ENCODE assay signal across 1 cellular context in the genomic region with DNA sequence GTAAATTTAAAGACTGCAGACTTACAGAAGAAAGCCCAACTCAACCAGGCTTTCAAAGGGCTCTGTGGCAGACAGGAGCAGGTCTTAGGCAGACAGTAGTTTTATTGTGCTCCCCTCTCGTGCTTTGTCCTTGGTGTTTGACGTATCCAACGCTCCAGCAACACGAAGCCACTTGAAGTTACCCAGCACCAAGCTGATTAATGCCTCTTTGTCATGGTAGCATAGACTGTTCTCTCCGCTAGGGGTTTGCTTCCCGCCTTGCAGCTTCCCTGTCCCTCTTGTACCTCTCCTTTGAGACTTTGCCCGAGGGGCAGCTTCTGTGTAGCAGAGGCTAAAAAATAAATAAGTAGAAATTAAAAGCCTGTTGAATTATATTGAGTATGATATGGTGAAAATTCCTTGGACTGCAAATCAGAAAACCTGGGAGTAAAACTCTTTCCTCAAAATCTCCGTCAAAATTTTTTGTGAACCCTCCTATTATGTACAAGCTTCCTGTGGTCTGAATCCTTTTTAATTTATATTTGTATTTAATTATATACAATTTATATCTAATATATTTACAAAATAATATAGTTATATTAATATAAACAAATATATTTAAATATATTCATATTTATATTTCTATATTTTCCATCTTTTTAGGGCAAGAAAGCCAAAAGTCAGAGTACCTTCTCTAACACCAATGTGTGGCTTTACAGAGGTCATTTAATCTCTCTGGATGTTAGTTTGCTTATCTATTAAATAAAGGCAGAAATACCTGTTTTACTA.
TF ChIP-seq lines count a peak whose summit lies in the region.

No MANE protein-coding gene starts in this region.

TF ChIP-seq in GM23338, 12 proteins besides CTCF, POLR2A, EP300 and RAD21 (continued from another document):
- TF ChIP-seq, protein P1, sequence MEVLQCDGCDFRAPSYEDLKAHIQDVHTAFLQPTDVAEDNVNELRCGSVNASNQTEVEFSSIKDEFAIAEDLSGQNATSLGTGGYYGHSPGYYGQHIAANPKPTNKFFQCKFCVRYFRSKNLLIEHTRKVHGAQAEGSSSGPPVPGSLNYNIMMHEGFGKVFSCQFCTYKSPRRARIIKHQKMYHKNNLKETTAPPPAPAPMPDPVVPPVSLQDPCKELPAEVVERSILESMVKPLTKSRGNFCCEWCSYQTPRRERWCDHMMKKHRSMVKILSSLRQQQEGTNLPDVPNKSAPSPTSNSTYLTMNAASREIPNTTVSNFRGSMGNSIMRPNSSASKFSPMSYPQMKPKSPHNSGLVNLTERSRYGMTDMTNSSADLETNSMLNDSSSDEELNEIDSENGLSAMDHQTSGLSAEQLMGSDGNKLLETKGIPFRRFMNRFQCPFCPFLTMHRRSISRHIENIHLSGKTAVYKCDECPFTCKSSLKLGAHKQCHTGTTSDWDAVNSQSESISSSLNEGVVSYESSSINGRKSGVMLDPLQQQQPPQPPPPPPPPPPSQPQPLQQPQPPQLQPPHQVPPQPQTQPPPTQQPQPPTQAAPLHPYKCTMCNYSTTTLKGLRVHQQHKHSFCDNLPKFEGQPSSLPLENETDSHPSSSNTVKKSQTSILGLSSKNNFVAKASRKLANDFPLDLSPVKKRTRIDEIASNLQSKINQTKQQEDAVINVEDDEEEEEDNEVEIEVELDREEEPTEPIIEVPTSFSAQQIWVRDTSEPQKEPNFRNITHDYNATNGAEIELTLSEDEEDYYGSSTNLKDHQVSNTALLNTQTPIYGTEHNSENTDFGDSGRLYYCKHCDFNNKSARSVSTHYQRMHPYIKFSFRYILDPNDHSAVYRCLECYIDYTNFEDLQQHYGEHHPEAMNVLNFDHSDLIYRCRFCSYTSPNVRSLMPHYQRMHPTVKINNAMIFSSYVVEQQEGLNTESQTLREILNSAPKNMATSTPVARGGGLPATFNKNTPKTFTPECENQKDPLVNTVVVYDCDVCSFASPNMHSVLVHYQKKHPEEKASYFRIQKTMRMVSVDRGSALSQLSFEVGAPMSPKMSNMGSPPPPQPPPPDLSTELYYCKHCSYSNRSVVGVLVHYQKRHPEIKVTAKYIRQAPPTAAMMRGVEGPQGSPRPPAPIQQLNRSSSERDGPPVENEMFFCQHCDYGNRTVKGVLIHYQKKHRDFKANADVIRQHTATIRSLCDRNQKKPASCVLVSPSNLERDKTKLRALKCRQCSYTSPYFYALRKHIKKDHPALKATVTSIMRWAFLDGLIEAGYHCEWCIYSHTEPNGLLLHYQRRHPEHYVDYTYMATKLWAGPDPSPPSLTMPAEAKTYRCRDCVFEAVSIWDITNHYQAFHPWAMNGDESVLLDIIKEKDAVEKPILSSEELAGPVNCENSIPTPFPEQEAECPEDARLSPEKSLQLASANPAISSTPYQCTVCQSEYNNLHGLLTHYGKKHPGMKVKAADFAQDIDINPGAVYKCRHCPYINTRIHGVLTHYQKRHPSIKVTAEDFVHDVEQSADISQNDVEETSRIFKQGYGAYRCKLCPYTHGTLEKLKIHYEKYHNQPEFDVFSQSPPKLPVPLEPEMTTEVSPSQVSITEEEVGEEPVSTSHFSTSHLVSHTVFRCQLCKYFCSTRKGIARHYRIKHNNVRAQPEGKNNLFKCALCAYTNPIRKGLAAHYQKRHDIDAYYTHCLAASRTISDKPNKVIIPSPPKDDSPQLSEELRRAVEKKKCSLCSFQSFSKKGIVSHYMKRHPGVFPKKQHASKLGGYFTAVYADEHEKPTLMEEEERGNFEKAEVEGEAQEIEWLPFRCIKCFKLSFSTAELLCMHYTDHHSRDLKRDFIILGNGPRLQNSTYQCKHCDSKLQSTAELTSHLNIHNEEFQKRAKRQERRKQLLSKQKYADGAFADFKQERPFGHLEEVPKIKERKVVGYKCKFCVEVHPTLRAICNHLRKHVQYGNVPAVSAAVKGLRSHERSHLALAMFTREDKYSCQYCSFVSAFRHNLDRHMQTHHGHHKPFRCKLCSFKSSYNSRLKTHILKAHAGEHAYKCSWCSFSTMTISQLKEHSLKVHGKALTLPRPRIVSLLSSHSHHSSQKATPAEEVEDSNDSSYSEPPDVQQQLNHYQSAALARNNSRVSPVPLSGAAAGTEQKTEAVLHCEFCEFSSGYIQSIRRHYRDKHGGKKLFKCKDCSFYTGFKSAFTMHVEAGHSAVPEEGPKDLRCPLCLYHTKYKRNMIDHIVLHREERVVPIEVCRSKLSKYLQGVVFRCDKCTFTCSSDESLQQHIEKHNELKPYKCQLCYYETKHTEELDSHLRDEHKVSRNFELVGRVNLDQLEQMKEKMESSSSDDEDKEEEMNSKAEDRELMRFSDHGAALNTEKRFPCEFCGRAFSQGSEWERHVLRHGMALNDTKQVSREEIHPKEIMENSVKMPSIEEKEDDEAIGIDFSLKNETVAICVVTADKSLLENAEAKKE (CRISPR knock-in tag; IDR thresholded peaks at IDR 0.05) = no peak
- TF ChIP-seq ZNF331 (CRISPR knock-in tag; IDR thresholded peaks at IDR 0.05; ENCODE audit: low read depth) (no peak), NANOG (IDR thresholded peaks at IDR 0.05; ENCODE audit: borderline replicate concordance) (no peak), POLR2AphosphoS5 (IDR thresholded peaks at IDR 0.05; ENCODE audit: low read depth) (no peak), ZNF114 (CRISPR knock-in tag; IDR thresholded peaks at IDR 0.05) (no peak), EZH2 (IDR thresholded peaks at IDR 0.05; ENCODE audit: low read depth, unreplicated experiment) (no peak), CREB1 (CRISPR knock-in tag; IDR thresholded peaks at IDR 0.05; ENCODE audit: low read depth) (no peak)
- TF ChIP-seq, protein P2, sequence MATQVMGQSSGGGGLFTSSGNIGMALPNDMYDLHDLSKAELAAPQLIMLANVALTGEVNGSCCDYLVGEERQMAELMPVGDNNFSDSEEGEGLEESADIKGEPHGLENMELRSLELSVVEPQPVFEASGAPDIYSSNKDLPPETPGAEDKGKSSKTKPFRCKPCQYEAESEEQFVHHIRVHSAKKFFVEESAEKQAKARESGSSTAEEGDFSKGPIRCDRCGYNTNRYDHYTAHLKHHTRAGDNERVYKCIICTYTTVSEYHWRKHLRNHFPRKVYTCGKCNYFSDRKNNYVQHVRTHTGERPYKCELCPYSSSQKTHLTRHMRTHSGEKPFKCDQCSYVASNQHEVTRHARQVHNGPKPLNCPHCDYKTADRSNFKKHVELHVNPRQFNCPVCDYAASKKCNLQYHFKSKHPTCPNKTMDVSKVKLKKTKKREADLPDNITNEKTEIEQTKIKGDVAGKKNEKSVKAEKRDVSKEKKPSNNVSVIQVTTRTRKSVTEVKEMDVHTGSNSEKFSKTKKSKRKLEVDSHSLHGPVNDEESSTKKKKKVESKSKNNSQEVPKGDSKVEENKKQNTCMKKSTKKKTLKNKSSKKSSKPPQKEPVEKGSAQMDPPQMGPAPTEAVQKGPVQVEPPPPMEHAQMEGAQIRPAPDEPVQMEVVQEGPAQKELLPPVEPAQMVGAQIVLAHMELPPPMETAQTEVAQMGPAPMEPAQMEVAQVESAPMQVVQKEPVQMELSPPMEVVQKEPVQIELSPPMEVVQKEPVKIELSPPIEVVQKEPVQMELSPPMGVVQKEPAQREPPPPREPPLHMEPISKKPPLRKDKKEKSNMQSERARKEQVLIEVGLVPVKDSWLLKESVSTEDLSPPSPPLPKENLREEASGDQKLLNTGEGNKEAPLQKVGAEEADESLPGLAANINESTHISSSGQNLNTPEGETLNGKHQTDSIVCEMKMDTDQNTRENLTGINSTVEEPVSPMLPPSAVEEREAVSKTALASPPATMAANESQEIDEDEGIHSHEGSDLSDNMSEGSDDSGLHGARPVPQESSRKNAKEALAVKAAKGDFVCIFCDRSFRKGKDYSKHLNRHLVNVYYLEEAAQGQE (IDR thresholded peaks at IDR 0.05; ENCODE audit: unreplicated experiment) = no peak
